In genomic region chr5:52607425-52607824, GRCh38 we compare ENCODE assay signal across 18 cellular contexts.
"Had no signal": no experiment of that assay in that cellular context is flagged by ENCODE, and none has a peak within 500 bp of the region (broad histone marks: within the 10 kb centered on the region; RNA-seq: fewer than 3 reads in every experiment).

No MANE protein-coding gene starts in this region.

- H3K36me3 Mint-ChIP-seq: T-cell had no signal

- H3K27ac Mint-ChIP-seq: T-cell; T-helper 1 cell treated with Interleukin-12 subunit alpha and Interleukin-12 subunit beta and Interleukin-4 antibody, amounts not matched to agents 30 μg/mL and 1 μg/mL, for 36 hours had no signal

- H3K9me3 Mint-ChIP-seq: T-cell; T-helper 1 cell treated with Interleukin-12 subunit alpha and Interleukin-12 subunit beta and Interleukin-4 antibody, amounts not matched to agents 30 μg/mL and 1 μg/mL, for 36 hours had no signal

- H3K4me1 Mint-ChIP-seq: T-cell had no signal

- DNase-seq: KBM-7, NCI-H1092, NCI-H1105 treated with DMSO at 0.1 percent for 48 hours, NCI-H1417 treated with DMSO at 0.1 percent for 48 hours, NCI-H187, NCI-H2029, NCI-H2081 treated with DMSO at 0.1 percent for 48 hours, NCI-H2171, NCI-H226, NCI-H446, NCI-H510A, NCI-H524 treated with DMSO at 0.1 percent for 48 hours, Right ventricle myocardium superior, RPMI8226, SIG-M5, SW 1271, T-cell had no signal

- H3K4me3 Mint-ChIP-seq: T-cell; T-helper 1 cell treated with Interleukin-12 subunit alpha and Interleukin-12 subunit beta and Interleukin-4 antibody, amounts not matched to agents 30 μg/mL and 1 μg/mL, for 36 hours had no signal
